6 cellular contexts compared by ENCODE assay signal in genomic region chr4:86875436-86875835, GRCh38. TPM values are rescaled to one million over a fixed set of nuclear protein-coding genes. Genes with fewer than 3 reads are reported as not detected.
"Had no signal": no experiment of that assay in that cellular context is flagged by ENCODE, and none has a peak within 500 bp of the region (broad histone marks: within the 10 kb centered on the region; RNA-seq: fewer than 3 reads in every experiment).

No MANE protein-coding gene starts in this region.

RNA-seq across cellular contexts. Expression of gene C4orf36, which starts 16.8 kb away (rescaled TPM):
- total RNA-seq: liver; naive thymus-derived CD8-positive, alpha-beta T cell; thoracic aorta had no signal
- polyA plus RNA-seq: naive thymus-derived CD8-positive, alpha-beta T cell had no signal

RNA-seq across cellular contexts. Expression of gene SLC10A6, which starts 26.3 kb away (rescaled TPM):
- total RNA-seq: neural crest cell, osteoblast had no signal
- polyA plus RNA-seq: naive thymus-derived CD8-positive, alpha-beta T cell; spleen had no signal
